ENCODE assay signal across 26 cellular contexts in genomic region chr22:26680485-26680884, GRCh38. TPM values are rescaled to one million over a fixed set of nuclear protein-coding genes. Genes with fewer than 3 reads are reported as not detected.
DNase-seq lines count a peak whose midpoint lies in the region; ATAC-seq, FAIRE-seq and TF ChIP-seq lines count a peak whose summit lies in the region.
"Had no signal": no experiment of that assay in that cellular context is flagged by ENCODE, and none has a peak within 500 bp of the region (broad histone marks: within the 10 kb centered on the region; RNA-seq: fewer than 3 reads in every experiment).

No MANE protein-coding gene starts in this region.

- H2BK20ac ChIP-seq in H1 (ENCODE audit: low read length): no peak overlapping the region

- H3K27me3 Mint-ChIP-seq in activated T-cell treated with anti-CD3 and anti-CD28 coated beads, Interleukin-2, amount 50 U/mL, for 24 hours: no peaks in the 10 kb centered on the region
- H3K27me3 Mint-ChIP-seq in WTC11 (ENCODE audit: low read depth): no peaks in the 10 kb centered on the region

- 0 out of 8 replicates have a peak, but pooled peaks cover 0 to 3% (median 0%) of the 10 kb centered on the region in 4 experiments for H3K36me3 ChIP-seq in H1 (ENCODE audit: control insufficient read depth in 2 of 4, insufficient read depth in 4 of 4, low read length in 3 of 4)
- no peaks in the 10 kb centered on the region for H3K36me3 ChIP-seq in trophoblast cell (ENCODE audit: control insufficient read depth in 1 of 2, insufficient read depth in 2 of 2, low read length in 2 of 2)
- peaks cover 0 to 15% of the 10 kb centered on the region in 2 donors for H3K36me3 ChIP-seq in vagina
- H3K36me3 ChIP-seq: BE2C had no signal

- H2AK5ac ChIP-seq in H1 (ENCODE audit: low read depth, low read length) (no peak overlapping the region), trophoblast cell (ENCODE audit: low read length) (peak overlapping the region; percentile 48)

- no peak for FAIRE-seq in H1 (lab: Jason Lieb, UNC)

- H4K5ac ChIP-seq in H1 (ENCODE audit: insufficient read length, low read depth, low read length): no peak overlapping the region

- H2BK5ac ChIP-seq in H1 (ENCODE audit: low read depth, low read length) (no peak overlapping the region), trophoblast cell (ENCODE audit: low read depth, low read length, poor library complexity) (no peak overlapping the region)

- H4K91ac ChIP-seq in H1 (replicated peaks; ENCODE audit: insufficient read length, low read length): no peak overlapping the region
- no peak overlapping the region for H4K91ac ChIP-seq in trophoblast cell (ENCODE audit: low read depth, low read length)

- H3K4me1 Mint-ChIP-seq in activated T-cell treated with anti-CD3 and anti-CD28 coated beads, Interleukin-2, amount 50 U/mL, for 24 hours (ENCODE audit: low read depth): peaks cover 61% of the 10 kb centered on the region
- H3K4me1 Mint-ChIP-seq in WTC11: peaks cover 46% of the 10 kb centered on the region

- H3K56ac ChIP-seq in H1 (replicated peaks; ENCODE audit: insufficient read length, low read depth, low read length): no peak overlapping the region

- no peak overlapping the region for H3K4me3 ChIP-seq in H1 (ENCODE audit: extremely low read depth in 1 of 4, insufficient read depth in 2 of 4, low read depth in 3 of 4, low read length in 4 of 4)
- no peak overlapping the region for H3K4me3 ChIP-seq in trophoblast cell (ENCODE audit: low read depth, low read length)
- H3K4me3 ChIP-seq in vagina: no peak overlapping the region
- H3K4me3 ChIP-seq: SJSA1 had no signal

- no peak for TF ChIP-seq RAD21 in H1 (IDR thresholded peaks at IDR 0.05 in 1 of 2, conservative IDR thresholded peaks at IDR 0.05 in 1 of 2; ENCODE audit: low read depth in 2 of 2, low read length in 2 of 2)

- H3K4me2 ChIP-seq in H1 (ENCODE audit: insufficient read depth in 1 of 2, low read depth in 2 of 2, low read length in 2 of 2) (no peak overlapping the region), trophoblast cell (ENCODE audit: low read length) (no peak overlapping the region)
- H3K4me2 ChIP-seq: KMS-11 had no signal

- H3K23me2 ChIP-seq in H1 (ENCODE audit: low read depth, low read length): no peaks in the 10 kb centered on the region

- TF ChIP-seq EP300 in H1 (IDR thresholded peaks at IDR 0.05; ENCODE audit: borderline replicate concordance in 1 of 2, low read depth in 2 of 2, low read length in 2 of 2): no peak

- ATAC-seq in WTC11 (no peak), HG03457 (IDR thresholded peaks at IDR 0.05; ENCODE audit: unreplicated experiment) (no peak)

- H3K23ac ChIP-seq in H1 (ENCODE audit: insufficient read length) (no peak overlapping the region), trophoblast cell (ENCODE audit: low read length) (no peak overlapping the region)

- no peak overlapping the region for H3K18ac ChIP-seq in H1 (ENCODE audit: extremely low read depth, low read length)
- no peak overlapping the region for H3K18ac ChIP-seq in trophoblast cell (ENCODE audit: low read length)

- H3K4me3 Mint-ChIP-seq in activated T-cell treated with anti-CD3 and anti-CD28 coated beads, Interleukin-2, amount 50 U/mL, for 24 hours: no peak overlapping the region
- no peak overlapping the region for H3K4me3 Mint-ChIP-seq in WTC11
- H3K4me3 Mint-ChIP-seq: CD14-positive monocyte had no signal

- no peak overlapping the region for H3K27ac ChIP-seq in H1 (ENCODE audit: low read depth, low read length)
- no peak overlapping the region for H3K27ac ChIP-seq in trophoblast cell (ENCODE audit: low read depth, low read length)
- no peak overlapping the region for H3K27ac ChIP-seq in vagina
- H3K27ac ChIP-seq: 22Rv1, KMS-11 had no signal

- H3K9me3 ChIP-seq in H1 (ENCODE audit: insufficient read depth in 2 of 2, low read depth in 1 of 2, low read length in 1 of 2) (no peaks in the 10 kb centered on the region; a peak in 1 of 4 replicates), trophoblast cell (ENCODE audit: insufficient read depth, low read depth, low read length) (no peaks in the 10 kb centered on the region), vagina (no peaks in the 10 kb centered on the region)
- H3K9me3 ChIP-seq: BE2C had no signal

- peak overlapping the region; percentile 59 for H3K27ac Mint-ChIP-seq in activated T-cell treated with anti-CD3 and anti-CD28 coated beads, Interleukin-2, amount 50 U/mL, for 24 hours
- H3K27ac Mint-ChIP-seq in WTC11: peak overlapping the region; percentile 72; the same call in 1 of the 2 replicates

- no peak for TF ChIP-seq CTCF in WTC11 (IDR thresholded peaks at IDR 0.05)
- no peak for TF ChIP-seq CTCF in H1 (IDR thresholded peaks at IDR 0.05; ENCODE audit: control extremely low read depth in 1 of 3, insufficient read depth in 1 of 3, low read depth in 1 of 3, low read length in 3 of 3)
- no peak for TF ChIP-seq CTCF in vagina (IDR thresholded peaks at IDR 0.05)

- CTCF ChIA-PET in WTC11 (lab: Charles Lee) (interaction anchor here (0.6 to 2.5 kb wide), 7 partner anchors 8 to 853 kb away, joined by 3 to 24 read pairs (median 5); partner anchors contain the start of genes HPS4 and SRRD), H1 (lab: Charles Lee; ENCODE audit: partially characterized antibody) (interaction anchor here (1.0 to 3.6 kb wide), 4 partner anchors 11 to 121 kb away, joined by 3 to 18 read pairs (median 4); no protein-coding TSS in a partner anchor)

- no peaks in the 10 kb centered on the region for H4K20me1 ChIP-seq in H1 (replicated peaks in 1 of 2; ENCODE audit: control insufficient read depth in 1 of 2, insufficient read depth in 2 of 2, low read length in 2 of 2)

- H3K9ac ChIP-seq in H1 (replicated peaks in 1 of 4; ENCODE audit: extremely low read depth in 1 of 4, low read depth in 3 of 4, low read length in 3 of 4) (no peak overlapping the region; a peak in 1 of 7 replicates), trophoblast cell (ENCODE audit: low read length) (no peak overlapping the region)
- H3K9ac ChIP-seq: KMS-11 had no signal

- no peak overlapping the region for H4K12ac ChIP-seq in trophoblast cell (ENCODE audit: low read depth, low read length)

- H3K27me3 ChIP-seq in H1 (replicated peaks in 1 of 4; ENCODE audit: control insufficient read depth in 3 of 4, extremely low read depth in 1 of 4, insufficient read depth in 3 of 4, low read length in 3 of 4) (no peaks in the 10 kb centered on the region), trophoblast cell (ENCODE audit: insufficient read depth, low read length) (no peaks in the 10 kb centered on the region), vagina (no peaks in the 10 kb centered on the region)
- H3K27me3 ChIP-seq: BE2C, SJSA1 had no signal

- WGBS in H1 (ENCODE audit: extremely low coverage in 1 of 2, insufficient coverage in 1 of 2, insufficient read length in 1 of 2, insufficient replicate concordance in 2 of 2, low coverage in 1 of 2, low lambda C conversion rate in 2 of 2, missing lambda C conversion rate in 1 of 2), 2 experiments: no CpG with 5 or more reads among the region's 3 CpGs
- no CpG with 5 or more reads among the region's 3 CpGs for WGBS in trophoblast cell (ENCODE audit: extremely low coverage, insufficient coverage, insufficient read length)

- TF ChIP-seq POLR2A in H1 (IDR thresholded peaks at IDR 0.05; ENCODE audit: control extremely low read depth in 1 of 2, low read depth in 2 of 2, low read length in 2 of 2) (no peak), vagina (IDR thresholded peaks at IDR 0.05) (no peak)

- H3K4ac ChIP-seq in H1 (replicated peaks; ENCODE audit: insufficient read length, low read depth, low read length) (no peak overlapping the region), trophoblast cell (ENCODE audit: low read depth, low read length) (no peak overlapping the region)

- 0 out of 2 replicates have a peak overlapping the region, but pooled peaks have one; percentile 34 for H2BK15ac ChIP-seq in H1 (ENCODE audit: low read length)

- H3K36me3 Mint-ChIP-seq in activated T-cell treated with anti-CD3 and anti-CD28 coated beads, Interleukin-2, amount 50 U/mL, for 24 hours (ENCODE audit: low read depth): peaks cover 63% of the 10 kb centered on the region
- H3K36me3 Mint-ChIP-seq in WTC11: peaks cover 20% of the 10 kb centered on the region

- POLR2A ChIA-PET in WTC11 (lab: Charles Lee) (interaction anchor here (1.6 kb wide), 1 partner anchor 7 kb away, joined by 8 read pairs; no protein-coding TSS in a partner anchor), H1 (lab: Charles Lee; ENCODE audit: partially characterized antibody) (interaction anchor here (1.8 to 3.6 kb wide), 3 partner anchors 8 to 72 kb away, joined by 6 to 15 read pairs (median 12); no protein-coding TSS in a partner anchor)

- H2BK120ac ChIP-seq in H1 (replicated peaks; ENCODE audit: low read depth, low read length) (no peak overlapping the region), trophoblast cell (ENCODE audit: insufficient read depth, low read length, poor library complexity) (no peak overlapping the region)

- H3K79me2 ChIP-seq in H1 (ENCODE audit: control insufficient read depth in 1 of 2, insufficient read depth in 2 of 2, low read length in 2 of 2) (no peaks in the 10 kb centered on the region; a peak in 1 of 4 replicates), trophoblast cell (ENCODE audit: control insufficient read depth, insufficient read depth, low read length, poor library complexity) (peaks cover 2% of the 10 kb centered on the region)

- no peak overlapping the region for H4K8ac ChIP-seq in H1 (ENCODE audit: extremely low read depth, insufficient read depth, low read length)
- H4K8ac ChIP-seq in trophoblast cell (ENCODE audit: low read depth, low read length): no peak overlapping the region

- intact Hi-C loops in vagina (cut with DNase I): no loop called here

- H2BK12ac ChIP-seq in H1 (ENCODE audit: low read depth, low read length): no peak overlapping the region
- H2BK12ac ChIP-seq in trophoblast cell (ENCODE audit: low read length): no peak overlapping the region

- no peak overlapping the region for H2AFZ ChIP-seq in H1 (ENCODE audit: low read length)
- H2AFZ ChIP-seq in trophoblast cell (ENCODE audit: insufficient read depth, low read length, poor library complexity): no peak overlapping the region

- no peak for DNase-seq in activated T-cell treated with anti-CD3 and anti-CD28 coated beads, Interleukin-2, amount 50 U/mL, for 24 hours
- DNase-seq in activated T-cell treated with anti-CD3 and anti-CD28 coated beads, Interleukin-2, amount 50 U/mL, for 48 hours: no peak
- DNase-seq in WTC11 (ENCODE audit: low spot score) (no peak), H1 (ENCODE audit: low read depth in 1 of 2, low spot score in 2 of 2) (no peak), trophoblast cell (no peak), NCI-H128 (lab: John Stamatoyannopoulos, UW; ENCODE audit: unreplicated experiment) (no peak), vagina (ENCODE audit: extremely low spot score in 2 of 2) (no peak)
- DNase-seq: ACHN, BE2C, DMS153, H7, MM.1S, NCI-H1417, NCI-H1694, NCI-H2029 treated with DMSO at 0.1 percent for 48 hours, NCI-H2227 treated with DMSO at 0.1 percent for 48 hours, NCI-H526 treated with DMSO at 0.1 percent for 48 hours, Right ventricle myocardium superior, RPMI8226 had no signal

- H3K79me1 ChIP-seq in H1 (ENCODE audit: low read depth, low read length) (no peaks in the 10 kb centered on the region), trophoblast cell (ENCODE audit: low read length) (peaks cover 9% of the 10 kb centered on the region)

- H3K14ac ChIP-seq in H1 (ENCODE audit: insufficient read length) (no peak overlapping the region), trophoblast cell (ENCODE audit: low read length) (no peak overlapping the region)

- H3K9me3 Mint-ChIP-seq in activated T-cell treated with anti-CD3 and anti-CD28 coated beads, Interleukin-2, amount 50 U/mL, for 24 hours: no peaks in the 10 kb centered on the region
- 0 out of 2 replicates have a peak, but pooled peaks cover 6% of the 10 kb centered on the region for H3K9me3 Mint-ChIP-seq in WTC11

- H3K4me1 ChIP-seq in H1 (replicated peaks in 1 of 4; ENCODE audit: control insufficient read depth in 3 of 4, insufficient read depth in 4 of 4, low read length in 3 of 4) (peaks cover 4 to 11% (median 6%) of the 10 kb centered on the region in 4 experiments), trophoblast cell (ENCODE audit: control insufficient read depth in 1 of 2, insufficient read depth in 2 of 2, low read length in 2 of 2) (peaks cover 10 to 13% of the 10 kb centered on the region in 2 experiments), vagina (peaks cover 4% of the 10 kb centered on the region)
- H3K4me1 ChIP-seq: BE2C had no signal

RNA-seq across cellular contexts. Expression of gene MIAT, which starts 23.1 kb away (rescaled TPM):
- total RNA-seq in WTC11 (2021) (50.7 to 61.6 TPM (median 58.2 TPM) in 3 replicates), vagina (2.7 TPM)
- 33.8 and 36.0 TPM in 2 replicates for total RNA-seq in H1 (2021; fragmentation: NEBNext Ultra II Directional; extraction: Animal tissue kit (Norgen Biotek cat#: 25700))
- polyA plus RNA-seq in H1 (2011; rRNA removed): 27.6 and 38.3 TPM in 2 replicates
- polyA plus RNA-seq in H1 (2011; cell fraction: cytosol; rRNA removed): 55.4 TPM
- polyA plus RNA-seq in H1 (2011; cell fraction: nucleus; rRNA removed): 134 TPM
- polyA plus RNA-seq in H1 (2012, experiment 1 of 2): 55.6 to 81.0 TPM (median 63.3 TPM) in 4 replicates
- 4.6 TPM for polyA plus RNA-seq in H1 (2012, experiment 2 of 2)
- polyA plus RNA-seq in H1 (2013, experiment 1 of 2): 44.4 TPM
- polyA plus RNA-seq in H1 (2013, experiment 2 of 2): 37.1 TPM
- polyA minus RNA-seq in H1 (2011; rRNA and poly(A)+ RNA removed): 75.5 and 135 TPM in 2 replicates
- polyA minus RNA-seq in H1 (2011; cell fraction: cytosol; rRNA and poly(A)+ RNA removed): 20.6 TPM
- 72.4 TPM for polyA minus RNA-seq in H1 (2011; cell fraction: nucleus; rRNA and poly(A)+ RNA removed)
- polyA plus RNA-seq in trophoblast cell (2013): 0.07 and 0.11 TPM in 2 replicates

RNA-seq across cellular contexts. Expression of gene CRYBA4, which starts 58.7 kb away (rescaled TPM):
- total RNA-seq in WTC11 (2021) (0.53 to 1.1 TPM (median 0.81 TPM) in 3 replicates), vagina (not detected)
- 0.67 and 1.5 TPM in 2 replicates for total RNA-seq in H1 (2021; fragmentation: NEBNext Ultra II Directional; extraction: Animal tissue kit (Norgen Biotek cat#: 25700))
- 2.2 and 3.1 TPM in 2 replicates for polyA plus RNA-seq in H1 (2011; rRNA removed)
- 2.0 TPM for polyA plus RNA-seq in H1 (2011; cell fraction: cytosol; rRNA removed)
- 1.4 TPM for polyA plus RNA-seq in H1 (2011; cell fraction: nucleus; rRNA removed)
- polyA plus RNA-seq in H1 (2012, experiment 1 of 2): 0.84 to 2.4 TPM (median 1.9 TPM) in 4 replicates
- 1.5 TPM for polyA plus RNA-seq in H1 (2012, experiment 2 of 2)
- 1.7 TPM for polyA plus RNA-seq in H1 (2013, experiment 1 of 2)
- polyA plus RNA-seq in H1 (2013, experiment 2 of 2): 2.0 TPM
- polyA minus RNA-seq in H1 (2011; rRNA and poly(A)+ RNA removed): 0.56 and 0.69 TPM in 2 replicates
- not detected for polyA minus RNA-seq in H1 (2011; cell fraction: cytosol; rRNA and poly(A)+ RNA removed)
- not detected for polyA minus RNA-seq in H1 (2011; cell fraction: nucleus; rRNA and poly(A)+ RNA removed)
- polyA plus RNA-seq in trophoblast cell (2013): not detected in 2 replicates
- total RNA-seq: G401, H7, NCI-H460, Right ventricle myocardium superior, SJSA1 had no signal
- polyA plus RNA-seq: CD14-positive monocyte had no signal
